ENCODE assay signal across 11 cellular contexts in genomic region chr1:235357485-235358378, GRCh38. TPM values are rescaled to one million over a fixed set of nuclear protein-coding genes. Genes with fewer than 3 reads are reported as not detected.
DNase-seq lines count a peak whose midpoint lies in the region; ATAC-seq and TF ChIP-seq lines count a peak whose summit lies in the region.
"Had no signal": no experiment of that assay in that cellular context is flagged by ENCODE, and none has a peak within 500 bp of the region (broad histone marks: within the 10 kb centered on the region; RNA-seq: fewer than 3 reads in every experiment).

No MANE protein-coding gene starts in this region.

- H3K9me3 Mint-ChIP-seq in HFFc6 (no peaks in the 10 kb centered on the region), osteocyte (ENCODE audit: unreplicated experiment) (no peaks in the 10 kb centered on the region)
- H3K9me3 Mint-ChIP-seq: activated naive CD4-positive, alpha-beta T cell treated with anti-CD3 and anti-CD28 coated beads, Interleukin-2, amount 50 U/mL, for 24 hours; T-cell had no signal

- peak overlapping the region; percentile 51 for H3K4me3 Mint-ChIP-seq in HFFc6
- no peak overlapping the region for H3K4me3 Mint-ChIP-seq in osteocyte (ENCODE audit: unreplicated experiment)
- H3K4me3 Mint-ChIP-seq: activated naive CD4-positive, alpha-beta T cell treated with anti-CD3 and anti-CD28 coated beads, Interleukin-2, amount 50 U/mL, for 24 hours; T-cell had no signal

- H3K27ac Mint-ChIP-seq in HFFc6 = no peak overlapping the region
- no peak overlapping the region for H3K27ac Mint-ChIP-seq in osteocyte (ENCODE audit: unreplicated experiment)
- H3K27ac Mint-ChIP-seq: activated naive CD4-positive, alpha-beta T cell treated with anti-CD3 and anti-CD28 coated beads, Interleukin-2, amount 50 U/mL, for 24 hours; T-cell had no signal

- H3K4me3 ChIP-seq in DND-41 (ENCODE audit: low read depth in 1 of 2, low read length in 2 of 2) (no peak overlapping the region), OCI-LY3 (ENCODE audit: low read length) (no peak overlapping the region)

- H3K36me3 Mint-ChIP-seq in HFFc6 (ENCODE audit: low read depth) (no peaks in the 10 kb centered on the region), osteocyte (ENCODE audit: unreplicated experiment) (no peaks in the 10 kb centered on the region)
- H3K36me3 Mint-ChIP-seq: activated naive CD4-positive, alpha-beta T cell treated with anti-CD3 and anti-CD28 coated beads, Interleukin-2, amount 50 U/mL, for 24 hours; T-cell had no signal

- H3K27ac ChIP-seq in DND-41 (ENCODE audit: low read length) (no peak overlapping the region), OCI-LY3 (ENCODE audit: low read length) (no peak overlapping the region)

- ATAC-seq in DND-41 (ENCODE audit: insufficient read depth, low read depth) (no peak), left colon (peak; percentile 94), HG03342 (IDR thresholded peaks at IDR 0.05; ENCODE audit: unreplicated experiment) (no peak)
- ATAC-seq: PC-3, T-cell had no signal

- H3K4me1 ChIP-seq in DND-41 (ENCODE audit: insufficient read depth, low read length) (no peaks in the 10 kb centered on the region), OCI-LY3 (ENCODE audit: low read length) (no peaks in the 10 kb centered on the region)

- H3K79me2 ChIP-seq in DND-41 (ENCODE audit: insufficient read depth, low read length) (no peaks in the 10 kb centered on the region), OCI-LY3 (ENCODE audit: low read length) (no peaks in the 10 kb centered on the region)

- H3K27me3 ChIP-seq in DND-41 (ENCODE audit: insufficient read depth, low read length, poor library complexity) = no peaks in the 10 kb centered on the region
- no peaks in the 10 kb centered on the region for H3K27me3 ChIP-seq in OCI-LY3 (ENCODE audit: low read depth, low read length)

- H4K20me1 ChIP-seq in DND-41 (ENCODE audit: insufficient read depth, low read length) (no peaks in the 10 kb centered on the region), OCI-LY3 (ENCODE audit: insufficient read depth, low read length) (no peaks in the 10 kb centered on the region)

- H3K9me3 ChIP-seq in DND-41 (ENCODE audit: insufficient read depth, low read length, severe bottlenecking) = no peaks in the 10 kb centered on the region
- no peaks in the 10 kb centered on the region for H3K9me3 ChIP-seq in OCI-LY3 (ENCODE audit: insufficient read depth, low read length)

- H2AFZ ChIP-seq in DND-41 (ENCODE audit: low read depth, low read length) (peak overlapping the region; percentile 60; the same call in 1 of the 2 replicates), OCI-LY3 (ENCODE audit: low read depth, low read length) (peak overlapping the region; percentile 22; the same call in 1 of the 2 replicates)

- intact Hi-C loops in left colon (cut with DNase I, micrococcal nuclease) = no loop called here

- H3K4me2 ChIP-seq in DND-41 (ENCODE audit: insufficient read depth, low read length) = no peak overlapping the region
- H3K4me2 ChIP-seq in OCI-LY3 (ENCODE audit: low read length) = peak overlapping the region; percentile 8; the same call in 1 of the 2 replicates

- H3K36me3 ChIP-seq in DND-41 (ENCODE audit: insufficient read depth, low read length) = no peaks in the 10 kb centered on the region
- H3K36me3 ChIP-seq in OCI-LY3 (replicated peaks; ENCODE audit: low read depth, low read length) = no peaks in the 10 kb centered on the region

- H3K27me3 Mint-ChIP-seq in HFFc6 (ENCODE audit: insufficient read depth) = peaks cover 4% of the 10 kb centered on the region; the same call in 1 of the 2 replicates
- no peaks in the 10 kb centered on the region for H3K27me3 Mint-ChIP-seq in osteocyte (ENCODE audit: unreplicated experiment)
- H3K27me3 Mint-ChIP-seq: activated naive CD4-positive, alpha-beta T cell treated with anti-CD3 and anti-CD28 coated beads, Interleukin-2, amount 50 U/mL, for 24 hours; T-cell had no signal

- H3K9ac ChIP-seq in DND-41 (ENCODE audit: low read depth, low read length) (no peak overlapping the region), OCI-LY3 (ENCODE audit: low read length) (no peak overlapping the region)

- H3K4me1 Mint-ChIP-seq in HFFc6 (ENCODE audit: low read depth) (peaks cover 7% of the 10 kb centered on the region), osteocyte (ENCODE audit: unreplicated experiment) (peaks cover 7% of the 10 kb centered on the region)
- H3K4me1 Mint-ChIP-seq: activated naive CD4-positive, alpha-beta T cell treated with anti-CD3 and anti-CD28 coated beads, Interleukin-2, amount 50 U/mL, for 24 hours had no signal

- TF ChIP-seq CTCF in DND-41 (IDR thresholded peaks at IDR 0.05; ENCODE audit: borderline replicate concordance, extremely low read depth, low read length, poor library complexity, severe bottlenecking) (no peak), HFFc6 (IDR thresholded peaks at IDR 0.05) (no peak), OCI-LY3 (IDR thresholded peaks at IDR 0.05; ENCODE audit: low read depth, low read length) (no peak), osteocyte (IDR thresholded peaks at IDR 0.05) (no peak)

- no peak for DNase-seq in DND-41
- no peak for DNase-seq in HFFc6
- no peak for DNase-seq in left colon
- DNase-seq in middle frontal gyrus (ENCODE audit: extremely low spot score, low spot score) = no peak
- no peak for DNase-seq in osteocyte (ENCODE audit: extremely low spot score, unreplicated experiment)
- DNase-seq: activated CD4-positive, CD25-positive, alpha-beta regulatory T cell treated with anti-CD3 and anti-CD28 coated beads, Interleukin-2, amount 50 U/mL, for 72 hours; PC-3; T-cell had no signal

RNA-seq across cellular contexts. Expression of gene TBCE, which starts 9.5 kb away (rescaled TPM):
- 10 to 100 TPM; 20.0 to 29.4 (median 26.0) TPM for total RNA-seq in HFFc6 (2021; fragmentation: NEBNext Ultra II Directional; extraction: Animal tissue kit (Norgen Biotek cat#: 25700))
- total RNA-seq in left colon = 10 to 100 TPM; 19.2 to 26.4 TPM
- 30.3 and 31.8 TPM in 2 replicates for total RNA-seq in osteocyte

RNA-seq across cellular contexts. Expression of gene GGPS1, which starts 29.4 kb away (rescaled TPM):
- 10 to 100 TPM; 24.9 to 31.0 (median 26.7) TPM for total RNA-seq in HFFc6 (2021; fragmentation: NEBNext Ultra II Directional; extraction: Animal tissue kit (Norgen Biotek cat#: 25700))
- 10 to 100 TPM; 29.9 to 30.9 TPM for total RNA-seq in left colon
- 37.1 and 42.5 TPM in 2 replicates for total RNA-seq in osteocyte

RNA-seq across cellular contexts. Expression of gene ARID4B, which starts 29.8 kb away (rescaled TPM):
- 10 to 100 TPM; 19.4 to 22.8 (median 20.5) TPM for total RNA-seq in HFFc6 (2021; fragmentation: NEBNext Ultra II Directional; extraction: Animal tissue kit (Norgen Biotek cat#: 25700))
- total RNA-seq in left colon (10 to 100 TPM; 26.2 to 33.9 TPM), osteocyte (41.3 and 41.5 TPM in 2 replicates)
